ENCODE assay signal across 25 cellular contexts in genomic region chr7:137440434-137440830, GRCh38.
A peak's percentile ranks its signal among the peaks of the same experiment; 100 is the strongest.
DNase-seq lines count a peak whose midpoint lies in the region; ATAC-seq, FAIRE-seq and TF ChIP-seq lines count a peak whose summit lies in the region.
"Had no signal": no experiment of that assay in that cellular context is flagged by ENCODE, and none has a peak within 500 bp of the region (broad histone marks: within the 10 kb centered on the region; RNA-seq: fewer than 3 reads in every experiment).

No MANE protein-coding gene starts in this region.

- H3K27ac Mint-ChIP-seq in brain: peak overlapping the region in 3 of 5 experiments; percentile 3 to 84 (median 60)
- no peak overlapping the region for H3K27ac Mint-ChIP-seq in effector memory CD8-positive, alpha-beta T cell
- H3K27ac Mint-ChIP-seq: activated T-cell treated with anti-CD3 and anti-CD28 coated beads, Interleukin-2, amount 50 U/mL, for 24 hours; CD4-positive, alpha-beta memory T cell; IgD-negative memory B cell; natural killer cell had no signal

- H3K4me3 ChIP-seq in SK-N-MC: no peak overlapping the region
- H3K4me3 ChIP-seq: adrenal gland, MG63, testis had no signal

- H3K4me3 Mint-ChIP-seq in brain: no peak overlapping the region
- H3K4me3 Mint-ChIP-seq in effector memory CD8-positive, alpha-beta T cell: no peak overlapping the region
- H3K4me3 Mint-ChIP-seq: activated T-cell treated with anti-CD3 and anti-CD28 coated beads, Interleukin-2, amount 50 U/mL, for 24 hours; CD4-positive, alpha-beta memory T cell; central memory CD8-positive, alpha-beta T cell; IgD-negative memory B cell; natural killer cell had no signal

- no peak for TF ChIP-seq CTCF in brain (conservative IDR thresholded peaks at IDR 0.05)

- peaks cover 31% of the 10 kb centered on the region for H3K4me1 Mint-ChIP-seq in brain
- H3K4me1 Mint-ChIP-seq in effector memory CD8-positive, alpha-beta T cell (ENCODE audit: low read depth in 2 of 2): no peaks in the 10 kb centered on the region
- H3K4me1 Mint-ChIP-seq: CD4-positive, alpha-beta memory T cell; central memory CD8-positive, alpha-beta T cell; IgD-negative memory B cell; natural killer cell had no signal

- no peaks in the 10 kb centered on the region; the same call in 1 of the 2 replicates for H3K36me3 ChIP-seq in SK-N-MC (ENCODE audit: insufficient read depth, low read length)
- H3K36me3 ChIP-seq: adrenal gland, MG63 had no signal

- H3K9ac ChIP-seq in SK-N-MC (ENCODE audit: insufficient read length): no peak overlapping the region

- no peak for ATAC-seq in effector memory CD8-positive, alpha-beta T cell (replicated peaks)
- ATAC-seq: foreskin keratinocyte, natural killer cell had no signal

- FAIRE-seq in GM19239 (lab: Jason Lieb, UNC): no peak
- FAIRE-seq: keratinocyte had no signal

- peaks cover 10% of the 10 kb centered on the region for H3K36me3 Mint-ChIP-seq in brain
- H3K36me3 Mint-ChIP-seq in effector memory CD8-positive, alpha-beta T cell (ENCODE audit: insufficient read depth): no peaks in the 10 kb centered on the region
- H3K36me3 Mint-ChIP-seq: CD4-positive, alpha-beta memory T cell; IgD-negative memory B cell; natural killer cell had no signal

- peaks cover 6% of the 10 kb centered on the region; the same call in 1 of the 2 replicates for H3K9me3 ChIP-seq in SK-N-MC (ENCODE audit: low read depth, low read length)
- H3K9me3 ChIP-seq: adrenal gland, MG63, testis had no signal

- peaks cover 0 to 4% (median 0%) of the 10 kb centered on the region in 5 experiments for H3K9me3 Mint-ChIP-seq in brain
- peaks cover 2 to 7% of the 10 kb centered on the region in 2 donors for H3K9me3 Mint-ChIP-seq in effector memory CD8-positive, alpha-beta T cell
- H3K9me3 Mint-ChIP-seq: activated T-cell treated with anti-CD3 and anti-CD28 coated beads, Interleukin-2, amount 50 U/mL, for 24 hours; IgD-negative memory B cell had no signal

- peaks cover 6% of the 10 kb centered on the region for H3K27me3 Mint-ChIP-seq in brain
- H3K27me3 Mint-ChIP-seq in effector memory CD8-positive, alpha-beta T cell: no peaks in the 10 kb centered on the region
- H3K27me3 Mint-ChIP-seq: activated T-cell treated with anti-CD3 and anti-CD28 coated beads, Interleukin-2, amount 50 U/mL, for 24 hours; CD4-positive, alpha-beta memory T cell; central memory CD8-positive, alpha-beta T cell; IgD-negative memory B cell had no signal

- DNase-seq in SK-N-MC (ENCODE audit: low read depth, low spot score) (no peak), medulla oblongata (ENCODE audit: extremely low spot score) (peak; percentile 72), superior temporal gyrus (ENCODE audit: extremely low spot score) (peak; percentile 81), GM19239 (ENCODE audit: insufficient read length, low spot score) (no peak), NCI-H2029 (lab: John Stamatoyannopoulos, UW) (no peak)
- DNase-seq in effector memory CD8-positive, alpha-beta T cell: no peak
- DNase-seq: activated T-cell treated with anti-CD3 and anti-CD28 coated beads, Interleukin-2, amount 50 U/mL, for 24 hours; adrenal gland; CD4-positive, alpha-beta memory T cell; DMS153; foreskin keratinocyte; GDM1; mammary epithelial cell; MG63; natural killer cell; NCI-H1436 treated with DMSO at 0.1 percent for 48 hours; NCI-H526; posterior cingulate gyrus; T1000; testis had no signal

- H3K27ac ChIP-seq in SK-N-MC: peak overlapping the region; percentile 58
- H3K27ac ChIP-seq: foreskin keratinocyte, RWPE1, testis had no signal

Comparison
In these comparisons a context has a peak if more than half of its experiments do, and no peak if none do; other contexts are left out.
1. DNase-seq: peak in medulla oblongata (single experiment) and superior temporal gyrus (single experiment); none in SK-N-MC (single experiment), effector memory CD8-positive, alpha-beta T cell (0 of 3), GM19239 (single experiment) and NCI-H2029 (single experiment).
2. H3K27ac Mint-ChIP-seq: peak in brain (3 of 5); none in effector memory CD8-positive, alpha-beta T cell (0 of 2).